8 cellular contexts compared by ENCODE assay signal in the genomic region with DNA sequence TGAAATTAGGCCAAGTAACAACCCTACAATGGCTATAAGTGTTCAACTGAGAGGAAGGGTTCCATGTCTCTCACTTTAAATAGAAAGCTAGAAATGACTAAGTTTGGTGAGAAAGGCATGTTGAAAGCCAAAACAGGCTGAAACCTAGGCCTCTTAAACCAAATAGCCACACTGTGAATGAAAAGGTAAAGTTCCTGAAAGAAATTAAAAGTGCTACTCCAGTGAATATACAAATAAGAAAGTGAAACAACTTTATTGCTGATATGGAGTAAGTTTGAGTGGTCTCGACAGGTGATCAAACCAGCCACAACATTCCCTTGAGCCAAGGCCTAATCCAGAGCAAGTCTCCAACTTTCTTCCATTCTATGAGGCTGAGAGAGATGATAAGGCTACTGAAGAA.
A peak's percentile ranks its signal among the peaks of the same experiment; 100 is the strongest.
DNase-seq lines count a peak whose midpoint lies in the region; ATAC-seq lines count a peak whose summit lies in the region.

No MANE protein-coding gene starts in this region.

- DNase-seq in myocyte (ENCODE audit: low read depth), result peak; percentile 59
- no peak for DNase-seq in T1000 (lab: John Stamatoyannopoulos, UW)
- no peak for DNase-seq in HCEC 1CT
- no peak for DNase-seq in NCI-H524 (lab: John Stamatoyannopoulos, UW)
- no peak for DNase-seq in Right ventricle myocardium inferior (ENCODE audit: missing footprints)

- intact Hi-C loops in Right ventricle myocardium inferior (cut with DNase I), result no loop called here

- ATAC-seq in GM18907 (IDR thresholded peaks at IDR 0.05; ENCODE audit: unreplicated experiment), result peak; percentile 93
- peak; percentile 91 for ATAC-seq in GM21576 (IDR thresholded peaks at IDR 0.05; ENCODE audit: unreplicated experiment)
- ATAC-seq in HG03280 (IDR thresholded peaks at IDR 0.05; ENCODE audit: unreplicated experiment), result peak; percentile 78
- no peak for ATAC-seq in Right ventricle myocardium inferior
